Comparison of ENCODE assay signal across 16 cellular contexts in genomic region chrX:20529711-20530110, GRCh38.
DNase-seq lines count a peak whose midpoint lies in the region; ATAC-seq, FAIRE-seq and TF ChIP-seq lines count a peak whose summit lies in the region.
"Had no signal": no experiment of that assay in that cellular context is flagged by ENCODE, and none has a peak within 500 bp of the region (broad histone marks: within the 10 kb centered on the region; RNA-seq: fewer than 3 reads in every experiment).

No MANE protein-coding gene starts in this region.

- H3K4me1 ChIP-seq in SJCRH30 = peaks cover 3% of the 10 kb centered on the region; the same call in 1 of the 2 replicates
- no peaks in the 10 kb centered on the region for H3K4me1 ChIP-seq in mesenchymal stem cell (ENCODE audit: control insufficient read depth, insufficient read depth, low read depth, low read length)
- H3K4me1 ChIP-seq: pancreas, thyroid gland had no signal

- no peak for FAIRE-seq in HTR-8/SVneo (lab: Jason Lieb, UNC)

- H3K36me3 Mint-ChIP-seq in type B pancreatic cell = no peaks in the 10 kb centered on the region
- H3K36me3 Mint-ChIP-seq: immature natural killer cell; naive thymus-derived CD8-positive, alpha-beta T cell had no signal

- no peak overlapping the region for H3K23ac ChIP-seq in mesenchymal stem cell (ENCODE audit: low read length in 2 of 2)

- TF ChIP-seq CTCF in type B pancreatic cell (conservative IDR thresholded peaks at IDR 0.05) = no peak

- no peak overlapping the region for H4K8ac ChIP-seq in mesenchymal stem cell (ENCODE audit: low read length)

- peak overlapping the region; percentile 5 for H3K4me3 Mint-ChIP-seq in type B pancreatic cell

- peaks cover 3% of the 10 kb centered on the region for H3K27me3 Mint-ChIP-seq in type B pancreatic cell

- no peak overlapping the region for H2BK5ac ChIP-seq in mesenchymal stem cell (ENCODE audit: low read depth, low read length, poor library complexity, severe bottlenecking)

- no peak overlapping the region for H2AK5ac ChIP-seq in mesenchymal stem cell (ENCODE audit: low read length, severe bottlenecking)

- no peak overlapping the region for H3K18ac ChIP-seq in mesenchymal stem cell (ENCODE audit: low read depth in 1 of 2, low read length in 2 of 2)

- H3K36me3 ChIP-seq in SJCRH30 = no peaks in the 10 kb centered on the region
- no peaks in the 10 kb centered on the region for H3K36me3 ChIP-seq in mesenchymal stem cell (ENCODE audit: control insufficient read depth in 1 of 2, insufficient read depth in 2 of 2, low read depth in 1 of 2, low read length in 2 of 2)
- H3K36me3 ChIP-seq: pancreas, thyroid gland, WERI-Rb-1 had no signal

- intact Hi-C loops in Right ventricle myocardium superior (cut with DNase I) = loop anchor here (10.0 kb wide), 1 partner anchor 955 kb away; no protein-coding TSS in a partner anchor
- intact Hi-C loops in left ventricle myocardium superior (cut with micrococcal nuclease) = loop anchor here (10.0 kb wide), 1 partner anchor 955 kb away; no protein-coding TSS in a partner anchor

- no peak overlapping the region for H4K91ac ChIP-seq in mesenchymal stem cell (ENCODE audit: low read length)

- no peak overlapping the region for H3K27ac Mint-ChIP-seq in type B pancreatic cell
- H3K27ac Mint-ChIP-seq: immature natural killer cell; naive thymus-derived CD8-positive, alpha-beta T cell had no signal

- WGBS in mesenchymal stem cell = no CpG with 5 or more reads among the region's 1 CpG

- H3K4me3 ChIP-seq in SJCRH30 (peak overlapping the region; percentile 28), mesenchymal stem cell (ENCODE audit: insufficient read depth in 1 of 2, low read depth in 1 of 2, low read length in 2 of 2) (no peak overlapping the region)
- H3K4me3 ChIP-seq: GM12878, K562, pancreas, thyroid gland had no signal

- H2BK12ac ChIP-seq in mesenchymal stem cell (ENCODE audit: low read length in 2 of 2) = no peak overlapping the region

- H3K9me3 Mint-ChIP-seq in type B pancreatic cell = no peaks in the 10 kb centered on the region
- H3K9me3 Mint-ChIP-seq: immature natural killer cell; naive thymus-derived CD8-positive, alpha-beta T cell had no signal

- H3K27me3 ChIP-seq in SJCRH30 (no peaks in the 10 kb centered on the region), mesenchymal stem cell (ENCODE audit: control insufficient read depth in 1 of 2, insufficient read depth in 1 of 2, low read length in 2 of 2) (peaks cover 3 to 25% of the 10 kb centered on the region in 2 experiments)
- H3K27me3 ChIP-seq: thyroid gland had no signal

- H2BK15ac ChIP-seq in mesenchymal stem cell (ENCODE audit: low read depth, poor library complexity, severe bottlenecking) = no peak overlapping the region

- no peaks in the 10 kb centered on the region for H3K79me1 ChIP-seq in mesenchymal stem cell (replicated peaks; ENCODE audit: low read length, poor library complexity, severe bottlenecking)

- H3K4me1 Mint-ChIP-seq in type B pancreatic cell (ENCODE audit: unreplicated experiment) = peaks cover 27% of the 10 kb centered on the region

- peak overlapping the region; percentile 67 for H3K9ac ChIP-seq in mesenchymal stem cell (ENCODE audit: low read length)

- DNase-seq in Right ventricle myocardium superior (no peak), left ventricle myocardium superior (no peak), SJCRH30 (no peak), mesenchymal stem cell (no peak), type B pancreatic cell (ENCODE audit: extremely low spot score, unreplicated experiment) (no peak), HTR-8/SVneo (ENCODE audit: insufficient read length, low spot score) (no peak), amniotic stem cell (lab: John Stamatoyannopoulos, UW) (no peak)
- DNase-seq: DMS79 had no signal

- ATAC-seq in Right ventricle myocardium superior (ENCODE audit: poor library complexity) = peak; percentile 22
- ATAC-seq in left ventricle myocardium superior = no peak
- ATAC-seq in HG03280 (IDR thresholded peaks at IDR 0.05; ENCODE audit: unreplicated experiment) = no peak

- H3K14ac ChIP-seq in mesenchymal stem cell (ENCODE audit: low read length in 2 of 2) = no peak overlapping the region

- H2AFZ ChIP-seq in mesenchymal stem cell (ENCODE audit: low read depth, low read length) = no peak overlapping the region

- no peak overlapping the region for H3K27ac ChIP-seq in SJCRH30
- no peak overlapping the region for H3K27ac ChIP-seq in mesenchymal stem cell (ENCODE audit: low read length, poor library complexity, severe bottlenecking)
- H3K27ac ChIP-seq: pancreas, thyroid gland, WERI-Rb-1 had no signal

- no peak overlapping the region for H2BK120ac ChIP-seq in mesenchymal stem cell (ENCODE audit: low read depth, low read length)

- no peak overlapping the region for H3K4ac ChIP-seq in mesenchymal stem cell (ENCODE audit: low read depth in 1 of 2, low read length in 2 of 2)

- H3K9me3 ChIP-seq in SJCRH30 (replicated peaks) = no peaks in the 10 kb centered on the region
- H3K9me3 ChIP-seq in mesenchymal stem cell (ENCODE audit: control insufficient read depth, low read length) = no peaks in the 10 kb centered on the region
- H3K9me3 ChIP-seq: pancreas, thyroid gland had no signal

- H3K4me2 ChIP-seq in mesenchymal stem cell (ENCODE audit: low read length, poor library complexity, severe bottlenecking) = no peak overlapping the region
